Comparison of ENCODE assay signal across 10 cellular contexts in genomic region chr10:72886596-72887522, GRCh38. TPM values are rescaled to one million over a fixed set of nuclear protein-coding genes. Genes with fewer than 3 reads are reported as not detected.
DNase-seq lines count a peak whose midpoint lies in the region; ATAC-seq and TF ChIP-seq lines count a peak whose summit lies in the region.
"Had no signal": no experiment of that assay in that cellular context is flagged by ENCODE, and none has a peak within 500 bp of the region (broad histone marks: within the 10 kb centered on the region; RNA-seq: fewer than 3 reads in every experiment).

No MANE protein-coding gene starts in this region.

- H3K27me3 Mint-ChIP-seq in activated CD4-positive, alpha-beta T cell treated with anti-CD3 and anti-CD28 coated beads for 36 hours, result no peaks in the 10 kb centered on the region

- no peak overlapping the region for H3K4me3 ChIP-seq in PC-3 (ENCODE audit: low read length)
- peak overlapping the region in 2 of 4 donors; percentile 9 to 34 for H3K4me3 ChIP-seq in esophagus squamous epithelium
- H3K4me3 ChIP-seq: GM23248, lung had no signal

- H3K9me2 ChIP-seq in PC-3 (replicated peaks; ENCODE audit: low read length), result no peaks in the 10 kb centered on the region

- H3K9me3 Mint-ChIP-seq in activated CD4-positive, alpha-beta T cell treated with anti-CD3 and anti-CD28 coated beads for 36 hours (ENCODE audit: low read depth), result peaks cover 6% of the 10 kb centered on the region

- H3K9me3 ChIP-seq in PC-3 (ENCODE audit: low read length) (no peaks in the 10 kb centered on the region), esophagus squamous epithelium (no peaks in the 10 kb centered on the region)

- peak overlapping the region; percentile 9 for H2AFZ ChIP-seq in PC-3 (ENCODE audit: low read length)
- H2AFZ ChIP-seq: GM23248 had no signal

- H3K79me2 ChIP-seq in PC-3 (ENCODE audit: low read length), result no peaks in the 10 kb centered on the region

- H3K27me3 ChIP-seq in PC-3 (ENCODE audit: low read length), result peaks cover 56% of the 10 kb centered on the region
- no peaks in the 10 kb centered on the region for H3K27me3 ChIP-seq in esophagus squamous epithelium

- peak overlapping the region; percentile 10 for H3K27ac Mint-ChIP-seq in activated CD4-positive, alpha-beta T cell treated with anti-CD3 and anti-CD28 coated beads for 36 hours

- BruUV-seq in PC-3 (replicated peaks; lab: Mats Ljungman, UMichigan), result no TSS peak

- CTCF ChIA-PET in activated CD4-positive, alpha-beta T cell treated with anti-CD3 and anti-CD28 coated beads for 36 hours (lab: Charles Lee), result no interaction called here
- CTCF ChIA-PET in PC-3 (lab: Charles Lee), result no interaction called here

- no peaks in the 10 kb centered on the region for H3F3A ChIP-seq in PC-3 (ENCODE audit: low read length, unreplicated experiment)

- TF ChIP-seq POLR2A in esophagus squamous epithelium (IDR thresholded peaks at IDR 0.05), result no peak

- H3K4me3 Mint-ChIP-seq in activated CD4-positive, alpha-beta T cell treated with anti-CD3 and anti-CD28 coated beads for 36 hours, result peak overlapping the region; percentile 9

- H3K36me3 Mint-ChIP-seq in activated CD4-positive, alpha-beta T cell treated with anti-CD3 and anti-CD28 coated beads for 36 hours (ENCODE audit: low read depth), result peaks cover 16% of the 10 kb centered on the region

- no peaks in the 10 kb centered on the region for H4K20me1 ChIP-seq in PC-3 (ENCODE audit: low read length)

- H3K27ac ChIP-seq in PC-3 (ENCODE audit: low read length) (no peak overlapping the region), esophagus squamous epithelium (peak overlapping the region; percentile 11 to 59 (median 30))
- H3K27ac ChIP-seq: GM23248 had no signal

- H3K4me1 ChIP-seq in PC-3 (ENCODE audit: insufficient read depth, low read length), result peaks cover 6% of the 10 kb centered on the region; the same call in 1 of the 2 replicates
- peaks cover 0 to 44% (median 3%) of the 10 kb centered on the region in 3 donors for H3K4me1 ChIP-seq in esophagus squamous epithelium

- peak; percentile 13 for DNase-seq in activated CD4-positive, alpha-beta T cell treated with anti-CD3 and anti-CD28 coated beads for 36 hours
- no peak for DNase-seq in activated CD4-positive, alpha-beta T cell treated with anti-CD3 and anti-CD28 coated beads for 4 hours
- DNase-seq in PC-3, result no peak
- DNase-seq in esophagus squamous epithelium (lab: John Stamatoyannopoulos, UW), result no peak
- DNase-seq in pulmonary artery endothelial cell (ENCODE audit: low read depth, low spot score), result peak; percentile 60
- no peak for DNase-seq in NCI-H226
- no peak for DNase-seq in GM10266 (ENCODE audit: extremely low spot score)
- DNase-seq: GM23248 had no signal

- H3K9ac ChIP-seq in PC-3 (ENCODE audit: low read length), result no peak overlapping the region
- H3K9ac ChIP-seq: GM23248 had no signal

- H3K36me3 ChIP-seq in PC-3 (ENCODE audit: low read depth, low read length) (no peaks in the 10 kb centered on the region), esophagus squamous epithelium (peaks cover 0 to 33% (median 0%) of the 10 kb centered on the region in 3 donors)

- 21 to 30% methylated on average over 6 of the region's 6 CpGs for WGBS in esophagus squamous epithelium, 2 donors

- no peak for TF ChIP-seq CTCF in PC-3 (conservative IDR thresholded peaks at IDR 0.05; ENCODE audit: low read depth, low read length)
- TF ChIP-seq CTCF in esophagus squamous epithelium (IDR thresholded peaks at IDR 0.05), result no peak
- TF ChIP-seq CTCF in GM10266 (IDR thresholded peaks at IDR 0.05; ENCODE audit: control insufficient read depth, insufficient read depth, low read depth, missing control alignments), result no peak

- peak overlapping the region; percentile 2 for H3K4me2 ChIP-seq in PC-3 (ENCODE audit: low read length)

- POLR2A ChIA-PET in activated CD4-positive, alpha-beta T cell treated with anti-CD3 and anti-CD28 coated beads for 36 hours (lab: Charles Lee), result no interaction called here
- POLR2A ChIA-PET in PC-3 (lab: Charles Lee; ENCODE audit: unreplicated experiment), result no interaction called here

- peaks cover 15% of the 10 kb centered on the region for H3K4me1 Mint-ChIP-seq in activated CD4-positive, alpha-beta T cell treated with anti-CD3 and anti-CD28 coated beads for 36 hours

- ATAC-seq in activated CD4-positive, alpha-beta T cell treated with anti-CD3 and anti-CD28 coated beads for 36 hours, result peak; percentile 47
- ATAC-seq in PC-3 (peak; percentile 16; the same call in 1 of the 2 replicates), HG03378 (IDR thresholded peaks at IDR 0.05; ENCODE audit: unreplicated experiment) (no peak)

- intact Hi-C loops in activated CD4-positive, alpha-beta T cell treated with anti-CD3 and anti-CD28 coated beads for 36 hours (cut with DNase I, micrococcal nuclease), result no loop called here
- intact Hi-C loops in PC-3 (cut with micrococcal nuclease), result no loop called here
- intact Hi-C loops in esophagus squamous epithelium (cut with DNase I), result no loop called here

RNA-seq across cellular contexts. Expression of gene OIT3, which starts 6.7 kb away (rescaled TPM):
- not detected for total RNA-seq in activated CD4-positive, alpha-beta T cell treated with anti-CD3 and anti-CD28 coated beads for 36 hours
- total RNA-seq in PC-3 (2014; rRNA removed) (not detected in 2 replicates), esophagus squamous epithelium (not detected), pulmonary artery endothelial cell (0.07 TPM in 2 replicates)
- total RNA-seq: GM23248 had no signal

Comparison
In these comparisons a context has a peak if more than half of its experiments do, and no peak if none do; other contexts are left out.
1. DNase-seq: peak in activated CD4-positive, alpha-beta T cell treated with anti-CD3 and anti-CD28 coated beads for 36 hours (single experiment) and pulmonary artery endothelial cell (single experiment); none in activated CD4-positive, alpha-beta T cell treated with anti-CD3 and anti-CD28 coated beads for 4 hours (0 of 2), PC-3 (single experiment), esophagus squamous epithelium (single experiment), NCI-H226 (single experiment) and GM10266 (single experiment).